Comparison of ENCODE assay signal across 17 cellular contexts in genomic region chr1:8207202-8207601, GRCh38.
A peak's percentile ranks its signal among the peaks of the same experiment; 100 is the strongest.
DNase-seq lines count a peak whose midpoint lies in the region; ATAC-seq, FAIRE-seq and TF ChIP-seq lines count a peak whose summit lies in the region.
"Had no signal": no experiment of that assay in that cellular context is flagged by ENCODE, and none has a peak within 500 bp of the region (broad histone marks: within the 10 kb centered on the region; RNA-seq: fewer than 3 reads in every experiment).

No MANE protein-coding gene starts in this region.

- no peak overlapping the region for H3K4me3 Mint-ChIP-seq in mesothelial cell of epicardium
- H3K4me3 Mint-ChIP-seq: CD4-positive, CD25-positive, alpha-beta regulatory T cell had no signal

- H3K4me1 ChIP-seq in A549, result peaks cover 43% of the 10 kb centered on the region
- H3K4me1 ChIP-seq in IMR-90 (ENCODE audit: control insufficient read depth, insufficient read depth, low read length), result peaks cover 24% of the 10 kb centered on the region
- peaks cover 40% of the 10 kb centered on the region for H3K4me1 ChIP-seq in RWPE2 (ENCODE audit: insufficient read depth, poor library complexity, severe bottlenecking)

- H4K20me1 ChIP-seq in IMR-90 (ENCODE audit: insufficient read depth, low read length), result no peaks in the 10 kb centered on the region
- H4K20me1 ChIP-seq: BLaER1 treated with 17β-estradiol and CSF1 and Interleukin-3, amounts not matched to agents 10 nM and 100 nM had no signal

- no peak for TF ChIP-seq EP300 in A549 (IDR thresholded peaks at IDR 0.05)

- 0 out of 2 replicates have a peak overlapping the region, but pooled peaks have one; percentile 16 for H4K5ac ChIP-seq in IMR-90 (ENCODE audit: low read depth, low read length)

- no peak overlapping the region for H3K4me2 ChIP-seq in A549
- H3K4me2 ChIP-seq in IMR-90 (ENCODE audit: low read depth, low read length), result no peak overlapping the region
- H3K4me2 ChIP-seq: BLaER1 treated with 17β-estradiol and CSF1 and Interleukin-3, amounts not matched to agents 10 nM and 100 nM had no signal

- H3K4ac ChIP-seq in IMR-90 (ENCODE audit: low read depth, low read length), result peak overlapping the region; percentile 50; the same call in 1 of the 2 replicates

- peak overlapping the region; percentile 80; the same call in 1 of the 2 replicates for H4K91ac ChIP-seq in IMR-90 (ENCODE audit: insufficient read depth, low read depth, low read length)

- no peak for ATAC-seq in A549
- no peak for ATAC-seq in IMR-90 (ENCODE audit: low read depth)
- no peak for ATAC-seq in RWPE2 (ENCODE audit: low read depth)

- H3K56ac ChIP-seq in IMR-90 (ENCODE audit: extremely low read depth, insufficient read depth, low read length), result no peak overlapping the region

- 94% methylated on average over 7 of the region's 8 CpGs for WGBS in A549 (ENCODE audit: missing lambda C conversion rate)
- WGBS in IMR-90 (ENCODE audit: extremely low coverage in 2 of 2, insufficient read length in 1 of 2), 2 experiments, result 100% methylated on average over 2 of the region's 8 CpGs; no CpG with 5 or more reads in 1 of the 2 experiments

- H3K9ac ChIP-seq in IMR-90 (ENCODE audit: low read depth, low read length), result no peak overlapping the region
- H3K9ac ChIP-seq: BLaER1 treated with 17β-estradiol and CSF1 and Interleukin-3, amounts not matched to agents 10 nM and 100 nM had no signal

- H3K4me3 ChIP-seq in A549 (no peak overlapping the region), IMR-90 (ENCODE audit: insufficient read depth, low read depth, low read length) (no peak overlapping the region), RWPE2 (ENCODE audit: severe bottlenecking) (no peak overlapping the region)
- H3K4me3 ChIP-seq: BLaER1 treated with 17β-estradiol and CSF1 and Interleukin-3, amounts not matched to agents 10 nM and 100 nM had no signal

- peak overlapping the region; percentile 95 to 98; a peak in 5 of 6 replicates for H3K27ac ChIP-seq in A549
- no peak overlapping the region for H3K27ac ChIP-seq in IMR-90 (ENCODE audit: insufficient read depth, low read length)
- peak overlapping the region; percentile 97 for H3K27ac ChIP-seq in RWPE2 (ENCODE audit: poor library complexity, severe bottlenecking)
- H3K27ac ChIP-seq: BLaER1 treated with 17β-estradiol and CSF1 and Interleukin-3, amounts not matched to agents 10 nM and 100 nM; HL-60 had no signal

- H3K9me3 Mint-ChIP-seq in mesothelial cell of epicardium, result no peaks in the 10 kb centered on the region

- H3K27me3 ChIP-seq in IMR-90 (ENCODE audit: control insufficient read depth, insufficient read depth, low read length) (no peaks in the 10 kb centered on the region), RWPE2 (ENCODE audit: insufficient read depth, poor library complexity, severe bottlenecking) (no peaks in the 10 kb centered on the region)
- H3K27me3 ChIP-seq: BLaER1 treated with 17β-estradiol and CSF1 and Interleukin-3, amounts not matched to agents 10 nM and 100 nM had no signal

- FAIRE-seq in A549 (lab: Jason Lieb, UNC), result no peak
- FAIRE-seq: GM19239 had no signal

- peak overlapping the region; percentile 30; the same call in 1 of the 3 replicates for H2BK15ac ChIP-seq in IMR-90 (ENCODE audit: low read depth, low read length)

- no peak overlapping the region for H2AK9ac ChIP-seq in IMR-90 (replicated peaks; ENCODE audit: low read depth, low read length, poor library complexity)

- peak overlapping the region; percentile 12; the same call in 1 of the 2 replicates for H3K14ac ChIP-seq in IMR-90 (replicated peaks; ENCODE audit: low read depth, low read length)

- H3K23ac ChIP-seq in IMR-90 (ENCODE audit: low read depth, low read length), result no peak overlapping the region

- no peaks in the 10 kb centered on the region for H3K36me3 ChIP-seq in IMR-90 (ENCODE audit: control insufficient read depth, insufficient read depth, low read length)
- no peaks in the 10 kb centered on the region for H3K36me3 ChIP-seq in RWPE2 (ENCODE audit: low read depth)
- H3K36me3 ChIP-seq: BLaER1 treated with 17β-estradiol and CSF1 and Interleukin-3, amounts not matched to agents 10 nM and 100 nM had no signal

- H3K9me3 ChIP-seq in A549, result no peaks in the 10 kb centered on the region
- no peaks in the 10 kb centered on the region for H3K9me3 ChIP-seq in IMR-90 (ENCODE audit: control insufficient read depth, insufficient read depth, low read length)
- H3K9me3 ChIP-seq in RWPE2 (ENCODE audit: severe bottlenecking), result no peaks in the 10 kb centered on the region

- H3K36me3 Mint-ChIP-seq in mesothelial cell of epicardium, result no peaks in the 10 kb centered on the region
- H3K36me3 Mint-ChIP-seq: CD4-positive, CD25-positive, alpha-beta regulatory T cell had no signal

- no TSS peak for BruUV-seq in IMR-90 (replicated peaks; lab: Mats Ljungman, UMichigan)

- TF ChIP-seq POLR2A in A549 (IDR thresholded peaks at IDR 0.05; ENCODE audit: low read length) (no peak), IMR-90 (IDR thresholded peaks at IDR 0.05; ENCODE audit: low read depth, low read length) (no peak)

- no peak overlapping the region for H2AFZ ChIP-seq in IMR-90 (replicated peaks; ENCODE audit: low read length, poor library complexity)

- POLR2A ChIA-PET in A549 (lab: Yijun Ruan, JAX), result no interaction called here
- POLR2A ChIA-PET in IMR-90 (lab: Charles Lee; ENCODE audit: unreplicated experiment), result interaction anchor here (0.6 kb wide), 1 partner anchor 119 kb away, joined by 3 read pairs; no protein-coding TSS in a partner anchor

- peak overlapping the region; percentile 58 for H2AK5ac ChIP-seq in IMR-90 (ENCODE audit: low read depth, low read length)

- peak overlapping the region; percentile 39; the same call in 1 of the 2 replicates for H3K18ac ChIP-seq in IMR-90 (ENCODE audit: low read depth, low read length)

- no peak for TF ChIP-seq CTCF in A549 (IDR thresholded peaks at IDR 0.05)
- no peak for TF ChIP-seq CTCF in IMR-90 (conservative IDR thresholded peaks at IDR 0.05; ENCODE audit: low read depth, low read length)
- no peak for TF ChIP-seq CTCF in RWPE2 (IDR thresholded peaks at IDR 0.05; ENCODE audit: poor library complexity, severe bottlenecking)
- no peak for TF ChIP-seq CTCF in mesothelial cell of epicardium (IDR thresholded peaks at IDR 0.05; ENCODE audit: unreplicated experiment)

- H3K79me1 ChIP-seq in IMR-90 (ENCODE audit: low read depth in 1 of 2, low read length in 2 of 2), result peaks cover 0 to 15% of the 10 kb centered on the region in 2 experiments; a peak in 3 of 4 replicates

- DNase-seq in A549 (ENCODE audit: low read depth in 1 of 2, low spot score in 1 of 2) (no peak), IMR-90 (no peak), RWPE2 (ENCODE audit: low spot score) (no peak), mesothelial cell of epicardium (ENCODE audit: low spot score in 2 of 2, unreplicated experiment in 2 of 2) (no peak), NCI-H1930 (lab: John Stamatoyannopoulos, UW) (no peak), foreskin melanocyte (no peak), COR-L47 (lab: John Stamatoyannopoulos, UW) (no peak)
- DNase-seq: 8988T; ACHN; CD4-positive, CD25-positive, alpha-beta regulatory T cell; DMS79; EL; GDM1; HCEC 1CT had no signal

- TF ChIP-seq RAD21 in A549 (conservative IDR thresholded peaks at IDR 0.05 in 1 of 2, IDR thresholded peaks at IDR 0.05 in 1 of 2) (no peak), IMR-90 (IDR thresholded peaks at IDR 0.05; ENCODE audit: low read length) (no peak)

- H2BK20ac ChIP-seq in IMR-90 (ENCODE audit: low read depth, low read length), result peak overlapping the region; percentile 77; the same call in 1 of the 2 replicates

- intact Hi-C loops in IMR-90 (cut with micrococcal nuclease), result no loop called here

- CTCF ChIA-PET in A549 (lab: Yijun Ruan, JAX), result no interaction called here
- CTCF ChIA-PET in IMR-90 (lab: Yijun Ruan, JAX), result no interaction called here

- H2BK5ac ChIP-seq in IMR-90 (ENCODE audit: low read depth, low read length, poor library complexity, severe bottlenecking), result no peak overlapping the region

- dilution Hi-C loops in IMR-90 (cut with HindIII; ENCODE audit: low sequenced_read_pairs, unreplicated experiment), result no loop called here

- H3K27ac Mint-ChIP-seq in mesothelial cell of epicardium, result peak overlapping the region; percentile 91

- no peaks in the 10 kb centered on the region for H3K27me3 Mint-ChIP-seq in mesothelial cell of epicardium (ENCODE audit: low read depth)

- H3K4me1 Mint-ChIP-seq in mesothelial cell of epicardium, result peaks cover 57% of the 10 kb centered on the region

- in situ Hi-C loops in IMR-90 (cut with MboI; ENCODE audit: low sequenced_read_pairs), result no loop called here

- peak overlapping the region in 1 of 2 experiments; percentile 3; a peak in 2 of 4 replicates for H4K8ac ChIP-seq in IMR-90 (ENCODE audit: low read depth in 2 of 2, low read length in 2 of 2)

- peak overlapping the region; percentile 85; the same call in 1 of the 2 replicates for H2BK120ac ChIP-seq in IMR-90 (ENCODE audit: low read depth, low read length)

- H3K9me1 ChIP-seq in IMR-90 (ENCODE audit: insufficient read depth, low read length), result peaks cover 18% of the 10 kb centered on the region

TF ChIP-seq in A549, 52 proteins besides CTCF, POLR2A, EP300 and RAD21 (continues in another document):
- TF ChIP-seq E2F6 (IDR thresholded peaks at IDR 0.05; ENCODE audit: borderline replicate concordance, low read depth) (no peak), POLR2AphosphoS2 (conservative IDR thresholded peaks at IDR 0.05; ENCODE audit: low read length) (no peak), HDAC2 (IDR thresholded peaks at IDR 0.05) (no peak), SREBF2 (IDR thresholded peaks at IDR 0.05) (no peak)

TF ChIP-seq in IMR-90, 13 proteins besides CTCF, POLR2A, EP300 and RAD21:
- no peak for TF ChIP-seq RFX5 (IDR thresholded peaks at IDR 0.05; ENCODE audit: low read depth, low read length)
TF ChIP-seq in IMR-90: peak in this region for 0.
